Comparison of ENCODE assay signal across 8 cellular contexts in the genomic region with DNA sequence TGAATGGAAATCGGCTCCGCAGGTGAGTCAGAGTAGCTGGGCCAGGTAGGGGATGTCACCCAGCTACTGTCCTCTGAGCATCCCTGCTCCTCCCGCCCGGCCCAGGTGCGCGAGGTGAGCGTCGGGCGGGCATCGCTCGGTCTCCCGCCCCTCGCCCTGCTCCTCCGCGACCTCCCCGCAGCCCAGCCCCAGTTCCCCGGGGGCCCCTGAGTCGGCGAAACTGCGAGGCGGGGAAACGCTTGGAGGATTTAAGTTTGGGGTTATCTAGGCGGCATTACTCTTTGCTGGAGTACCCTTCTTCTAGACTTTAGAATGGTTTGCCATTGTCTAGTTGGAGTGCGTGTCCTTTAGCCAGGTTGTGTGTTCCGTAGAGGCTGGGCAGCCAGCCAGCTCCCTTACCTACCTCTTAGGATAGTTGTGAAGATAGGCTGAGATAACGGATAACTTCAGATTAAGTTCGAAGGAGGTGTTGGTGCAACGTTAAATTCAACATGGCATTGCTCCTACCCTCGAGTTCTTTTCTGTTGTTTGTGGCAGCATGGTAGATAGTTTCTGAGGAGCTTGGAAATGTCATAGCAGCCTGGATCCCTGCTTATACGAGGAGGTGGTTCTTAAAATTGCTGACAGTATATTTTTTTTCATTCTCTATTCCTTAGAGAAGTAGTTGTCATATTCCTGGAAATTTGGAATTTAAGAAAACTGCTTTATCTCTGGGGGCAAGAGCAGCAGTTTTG. TPM values are rescaled to one million over a fixed set of nuclear protein-coding genes. Genes with fewer than 3 reads are reported as not detected.
DNase-seq lines count a peak whose midpoint lies in the region; ATAC-seq and TF ChIP-seq lines count a peak whose summit lies in the region.

No MANE protein-coding gene starts in this region.

- POLR2A ChIA-PET in A673 (lab: Charles Lee; ENCODE audit: low non-redundant PET) = no interaction called here
- POLR2A ChIA-PET in naive thymus-derived CD4-positive, alpha-beta T cell (lab: Charles Lee) = interaction anchor here (0.7 to 2.2 kb wide), 9 partner anchors 9 to 1542 kb away, joined by 3 to 8 read pairs (median 3); partner anchors contain the start of genes AGO1 and THRAP3

- H3K9me3 Mint-ChIP-seq in naive thymus-derived CD4-positive, alpha-beta T cell = peaks cover 0 to 1% (median 0%) of the 10 kb centered on the region in 11 donors

- no TSS peak for BruUV-seq in A673 (replicated peaks; lab: Mats Ljungman, UMichigan)

- peaks cover 14 to 53% (median 44%) of the 10 kb centered on the region in 7 donors for H3K4me1 Mint-ChIP-seq in naive thymus-derived CD4-positive, alpha-beta T cell

- peaks cover 38% of the 10 kb centered on the region for H3K4me1 ChIP-seq in A673 (ENCODE audit: insufficient read depth, low read length, poor library complexity, severe bottlenecking)
- peaks cover 21 to 22% of the 10 kb centered on the region in 2 donors for H3K4me1 ChIP-seq in naive thymus-derived CD4-positive, alpha-beta T cell (ENCODE audit: control insufficient read depth in 2 of 2, insufficient read depth in 2 of 2, low read length in 2 of 2)

- H3K4me3 ChIP-seq in A673 (ENCODE audit: low read depth, low read length, poor library complexity, severe bottlenecking) = peak overlapping the region; percentile 88
- H3K4me3 ChIP-seq in epithelial cell of proximal tubule (ENCODE audit: low read depth, low read length) = peak overlapping the region; percentile 85
- peak overlapping the region; percentile 93 for H3K4me3 ChIP-seq in naive thymus-derived CD4-positive, alpha-beta T cell (ENCODE audit: low read length)

- in situ Hi-C loops in GM13977 (cut with MboI; ENCODE audit: low pct_unique_long_range_greater_than_20kb, low sequenced_read_pairs, unreplicated experiment) = no loop called here
- in situ Hi-C loops in SK-MEL-5 (cut with HindIII; ENCODE audit: low pct_unique_long_range_greater_than_20kb, low sequenced_read_pairs) = no loop called here

- intact Hi-C loops in A673 (cut with micrococcal nuclease; ENCODE audit: unreplicated experiment) = no loop called here
- intact Hi-C loops in naive thymus-derived CD4-positive, alpha-beta T cell (cut with micrococcal nuclease) = loop anchor here (1.0 to 10.0 kb wide), 11 partner anchors 11 to 533 kb away; partner anchors contain the start of genes ADPRS (in 2 of the 2), AGO1 (in 2 of the 2), THRAP3 (in 2 of the 2) and KIAA0319L (in 1 of the 2)

- ATAC-seq in HG03342 (IDR thresholded peaks at IDR 0.05; ENCODE audit: unreplicated experiment) = peak; percentile 30
- ATAC-seq in naive thymus-derived CD4-positive, alpha-beta T cell = no peak

- TF ChIP-seq CTCF in A673 (conservative IDR thresholded peaks at IDR 0.05; ENCODE audit: low read depth, low read length) (no peak), GM13977 (IDR thresholded peaks at IDR 0.05; ENCODE audit: extremely low read depth, insufficient read depth, missing control alignments) (no peak), epithelial cell of proximal tubule (conservative IDR thresholded peaks at IDR 0.05; ENCODE audit: low read depth, low read length) (no peak)

- peak overlapping the region; percentile 79 to 97 (median 94) for H3K27ac Mint-ChIP-seq in naive thymus-derived CD4-positive, alpha-beta T cell

- H3K36me3 ChIP-seq in A673 (ENCODE audit: insufficient read depth, low read length, poor library complexity, severe bottlenecking) = no peaks in the 10 kb centered on the region
- H3K36me3 ChIP-seq in naive thymus-derived CD4-positive, alpha-beta T cell (ENCODE audit: control insufficient read depth in 2 of 3, insufficient read depth in 3 of 3, low read length in 3 of 3) = no peaks in the 10 kb centered on the region

- H3K4me3 Mint-ChIP-seq in naive thymus-derived CD4-positive, alpha-beta T cell = peak overlapping the region; percentile 84 to 96 (median 90)

- peaks cover 0 to 5% (median 0%) of the 10 kb centered on the region in 5 donors for H3K36me3 Mint-ChIP-seq in naive thymus-derived CD4-positive, alpha-beta T cell

- CTCF ChIA-PET in A673 (lab: Charles Lee) = interaction anchor here (1.4 kb wide), 1 partner anchor 48 kb away, joined by 3 read pairs; the partner anchor contains the start of gene AGO1
- CTCF ChIA-PET in naive thymus-derived CD4-positive, alpha-beta T cell (lab: Charles Lee) = no interaction called here

- no peaks in the 10 kb centered on the region for H3K27me3 ChIP-seq in A673 (replicated peaks; ENCODE audit: insufficient read depth, low read depth, low read length, poor library complexity)
- H3K27me3 ChIP-seq in naive thymus-derived CD4-positive, alpha-beta T cell (ENCODE audit: control insufficient read depth in 2 of 2, insufficient read depth in 2 of 2, low read length in 2 of 2) = no peaks in the 10 kb centered on the region

- DNase-seq in A673 (ENCODE audit: low spot score) = peak; percentile 29
- DNase-seq in GM13977 (ENCODE audit: low spot score) = peak; percentile 24
- peak; percentile 2 for DNase-seq in SK-MEL-5 (ENCODE audit: low read depth, low spot score)
- no peak for DNase-seq in epithelial cell of proximal tubule (ENCODE audit: low read depth)
- DNase-seq in naive thymus-derived CD4-positive, alpha-beta T cell = peak in 1 of 9 donors; percentile 23
- DNase-seq in epidermal melanocyte (ENCODE audit: insufficient read length, low spot score) = no peak
- no peak for DNase-seq in activated CD4-positive, CD25-positive, alpha-beta regulatory T cell treated with anti-CD3 and anti-CD28 coated beads, Interleukin-2, amount 50 U/mL, for 72 hours

- no peaks in the 10 kb centered on the region for H3K27me3 Mint-ChIP-seq in naive thymus-derived CD4-positive, alpha-beta T cell

- no peaks in the 10 kb centered on the region for H3K9me3 ChIP-seq in A673 (ENCODE audit: low read depth, low read length, poor library complexity, severe bottlenecking)
- H3K9me3 ChIP-seq in naive thymus-derived CD4-positive, alpha-beta T cell (ENCODE audit: control insufficient read depth in 2 of 3, low read length in 3 of 3) = no peaks in the 10 kb centered on the region

- H3K27ac ChIP-seq in A673 (ENCODE audit: low read depth, low read length, poor library complexity, severe bottlenecking) = peak overlapping the region; percentile 95
- peak overlapping the region; percentile 95 for H3K27ac ChIP-seq in naive thymus-derived CD4-positive, alpha-beta T cell (ENCODE audit: low read depth, low read length)

RNA-seq across cellular contexts. Expression of gene AGO3, which starts 0.7 kb away (rescaled TPM):
- total RNA-seq in A673 (2021) (44.2 and 46.8 TPM in 2 replicates), epithelial cell of proximal tubule (6.0 and 19.1 TPM in 2 replicates)
- total RNA-seq in SK-MEL-5 (2014; rRNA removed; shearing (Covaris generic)) = 11.7 and 13.1 TPM in 2 replicates
- polyA plus RNA-seq in SK-MEL-5 (2015; cell fraction: cytosol; rRNA removed) = 11.7 and 16.0 TPM in 2 replicates
- 11.6 and 12.0 TPM in 2 replicates for polyA plus RNA-seq in SK-MEL-5 (2015; cell fraction: nucleus; rRNA removed)
- 10 to 100 TPM; 27.2 to 49.2 (median 39.4) TPM for total RNA-seq in naive thymus-derived CD4-positive, alpha-beta T cell
- polyA plus RNA-seq in naive thymus-derived CD4-positive, alpha-beta T cell = 10 to 100 TPM; 11.8 to 19.3 TPM

RNA-seq across cellular contexts. Expression of gene AGO1, which starts 48.6 kb away (rescaled TPM):
- total RNA-seq in A673 (2021) = 58.7 and 60.3 TPM in 2 replicates
- 10.1 and 13.4 TPM in 2 replicates for total RNA-seq in SK-MEL-5 (2014; rRNA removed; shearing (Covaris generic))
- 15.7 and 22.6 TPM in 2 replicates for polyA plus RNA-seq in SK-MEL-5 (2015; cell fraction: cytosol; rRNA removed)
- 10.8 and 15.5 TPM in 2 replicates for polyA plus RNA-seq in SK-MEL-5 (2015; cell fraction: nucleus; rRNA removed)
- total RNA-seq in epithelial cell of proximal tubule = 9.2 and 14.3 TPM in 2 replicates
- total RNA-seq in naive thymus-derived CD4-positive, alpha-beta T cell = 10 to 100 TPM; 22.5 to 28.0 (median 26.9) TPM
- 10 to 100 TPM in 1 of 2 donors, 1 to 10 TPM in 1; 8.9 to 11.2 TPM for polyA plus RNA-seq in naive thymus-derived CD4-positive, alpha-beta T cell

Comparison
In these comparisons a context has a peak if more than half of its experiments do, and no peak if none do; other contexts are left out.
1. DNase-seq: peak in A673 (single experiment), GM13977 (single experiment) and SK-MEL-5 (single experiment); none in epithelial cell of proximal tubule (single experiment), epidermal melanocyte (single experiment) and activated CD4-positive, CD25-positive, alpha-beta regulatory T cell treated with anti-CD3 and anti-CD28 coated beads, Interleukin-2, amount 50 U/mL, for 72 hours (single experiment).
2. Peak in every context shown above with its lines, with median percentiles within 50 percentile points of each other: H3K4me3 ChIP-seq.